ENCODE assay signal across 18 cellular contexts in the genomic region with DNA sequence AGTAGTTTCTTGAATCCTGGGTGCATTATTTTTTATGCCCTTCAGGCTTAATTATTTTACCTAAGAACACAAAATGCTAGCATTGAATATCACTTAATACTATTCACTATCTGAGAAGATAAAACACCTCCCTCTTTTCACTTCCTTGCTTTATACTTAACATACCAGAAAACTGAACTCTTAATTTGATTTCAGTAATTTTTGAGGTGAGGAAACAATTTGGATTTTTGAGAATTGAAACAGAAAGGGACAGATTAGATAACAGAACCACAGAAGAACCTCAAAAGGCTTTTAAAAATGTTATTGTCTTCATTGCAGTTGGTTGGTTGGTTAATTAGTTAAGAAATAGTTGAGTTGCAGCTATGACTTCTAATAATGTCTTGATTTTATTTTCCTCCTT.
DNase-seq lines count a peak whose midpoint lies in the region; ATAC-seq lines count a peak whose summit lies in the region.
"Had no signal": no experiment of that assay in that cellular context is flagged by ENCODE, and none has a peak within 500 bp of the region (broad histone marks: within the 10 kb centered on the region; RNA-seq: fewer than 3 reads in every experiment).

No MANE protein-coding gene starts in this region.

- H3K4me1 Mint-ChIP-seq in activated naive CD8-positive, alpha-beta T cell treated with anti-CD3 and anti-CD28 coated beads, Interleukin-2, amount 50 U/mL, for 24 hours, result peaks cover 13% of the 10 kb centered on the region

- ATAC-seq in GM18909 (IDR thresholded peaks at IDR 0.05; ENCODE audit: poor library complexity, unreplicated experiment), result peak; percentile 81
- peak; percentile 60 for ATAC-seq in GM21717 (IDR thresholded peaks at IDR 0.05; ENCODE audit: unreplicated experiment)
- ATAC-seq in HG03108 (IDR thresholded peaks at IDR 0.05; ENCODE audit: unreplicated experiment), result peak; percentile 73
- ATAC-seq in activated naive CD8-positive, alpha-beta T cell treated with anti-CD3 and anti-CD28 coated beads, Interleukin-2, amount 50 U/mL, for 24 hours, result no peak
- ATAC-seq in GM19397 (IDR thresholded peaks at IDR 0.05; ENCODE audit: unreplicated experiment), result no peak
- no peak for ATAC-seq in GM21515 (IDR thresholded peaks at IDR 0.05; ENCODE audit: unreplicated experiment)
- ATAC-seq: left cardiac atrium; naive thymus-derived CD8-positive, alpha-beta T cell; right lobe of liver; stimulated activated naive CD8-positive, alpha-beta T cell treated with anti-CD3 and anti-CD28 coated beads, Interleukin-15, Interleukin-2, amounts not matched to agents 100 U/mL and 50 U/mL, for 24 hours had no signal

- H3K4me3 Mint-ChIP-seq in activated naive CD8-positive, alpha-beta T cell treated with anti-CD3 and anti-CD28 coated beads, Interleukin-2, amount 50 U/mL, for 24 hours, result no peak overlapping the region
- H3K4me3 Mint-ChIP-seq: activated CD4-positive, alpha-beta memory T cell treated with anti-CD3 and anti-CD28 coated beads, Interleukin-2, amount 10 ng/mL, durations not matched to agents 7 days and 5 days; naive thymus-derived CD8-positive, alpha-beta T cell had no signal

- H3K36me3 Mint-ChIP-seq in activated naive CD8-positive, alpha-beta T cell treated with anti-CD3 and anti-CD28 coated beads, Interleukin-2, amount 50 U/mL, for 24 hours (ENCODE audit: low read depth), result peaks cover 8% of the 10 kb centered on the region

- no peaks in the 10 kb centered on the region for H3K9me3 Mint-ChIP-seq in activated naive CD8-positive, alpha-beta T cell treated with anti-CD3 and anti-CD28 coated beads, Interleukin-2, amount 50 U/mL, for 24 hours
- H3K9me3 Mint-ChIP-seq: activated CD4-positive, alpha-beta memory T cell treated with anti-CD3 and anti-CD28 coated beads, Interleukin-2, amount 10 ng/mL, durations not matched to agents 7 days and 5 days; naive thymus-derived CD8-positive, alpha-beta T cell had no signal

- H3K27ac Mint-ChIP-seq in activated naive CD8-positive, alpha-beta T cell treated with anti-CD3 and anti-CD28 coated beads, Interleukin-2, amount 50 U/mL, for 24 hours, result peak overlapping the region; percentile 12
- H3K27ac Mint-ChIP-seq: activated CD4-positive, alpha-beta memory T cell treated with anti-CD3 and anti-CD28 coated beads, Interleukin-2, amount 10 ng/mL, durations not matched to agents 7 days and 5 days; naive thymus-derived CD8-positive, alpha-beta T cell had no signal

- DNase-seq in activated naive CD8-positive, alpha-beta T cell treated with anti-CD3 and anti-CD28 coated beads, Interleukin-2, amount 50 U/mL, for 24 hours, result no peak
- no peak for DNase-seq in central memory CD4-positive, alpha-beta T cell
- DNase-seq in NOMO-1 (lab: John Stamatoyannopoulos, UW; ENCODE audit: unreplicated experiment in 2 of 2), result no peak
- DNase-seq: activated CD4-positive, alpha-beta memory T cell treated with anti-CD3 and anti-CD28 coated beads, Interleukin-2, amount 10 ng/mL, durations not matched to agents 7 days and 5 days; BE2C; IMR-90; left cardiac atrium; naive thymus-derived CD8-positive, alpha-beta T cell; NCI-H524 treated with DMSO at 0.1 percent for 48 hours; right lobe of liver; stimulated activated CD4-positive, alpha-beta T cell treated with anti-CD3 and anti-CD28 coated beads, Interleukin-4, amount 100 ng/mL, for 4 hours; stimulated activated naive CD8-positive, alpha-beta T cell treated with anti-CD3 and anti-CD28 coated beads, Interleukin-15, Interleukin-2, amounts not matched to agents 100 U/mL and 50 U/mL, for 24 hours; T1000 had no signal

- H3K27me3 Mint-ChIP-seq in activated naive CD8-positive, alpha-beta T cell treated with anti-CD3 and anti-CD28 coated beads, Interleukin-2, amount 50 U/mL, for 24 hours, result no peaks in the 10 kb centered on the region
- H3K27me3 Mint-ChIP-seq: activated CD4-positive, alpha-beta memory T cell treated with anti-CD3 and anti-CD28 coated beads, Interleukin-2, amount 10 ng/mL, durations not matched to agents 7 days and 5 days; naive thymus-derived CD8-positive, alpha-beta T cell had no signal

Comparison
In these comparisons a context has a peak if more than half of its experiments do, and no peak if none do; other contexts are left out.
1. ATAC-seq: peak in GM18909 (single experiment), GM21717 (single experiment) and HG03108 (single experiment); none in activated naive CD8-positive, alpha-beta T cell treated with anti-CD3 and anti-CD28 coated beads, Interleukin-2, amount 50 U/mL, for 24 hours (single experiment), GM19397 (single experiment) and GM21515 (single experiment).